In the genomic region with DNA sequence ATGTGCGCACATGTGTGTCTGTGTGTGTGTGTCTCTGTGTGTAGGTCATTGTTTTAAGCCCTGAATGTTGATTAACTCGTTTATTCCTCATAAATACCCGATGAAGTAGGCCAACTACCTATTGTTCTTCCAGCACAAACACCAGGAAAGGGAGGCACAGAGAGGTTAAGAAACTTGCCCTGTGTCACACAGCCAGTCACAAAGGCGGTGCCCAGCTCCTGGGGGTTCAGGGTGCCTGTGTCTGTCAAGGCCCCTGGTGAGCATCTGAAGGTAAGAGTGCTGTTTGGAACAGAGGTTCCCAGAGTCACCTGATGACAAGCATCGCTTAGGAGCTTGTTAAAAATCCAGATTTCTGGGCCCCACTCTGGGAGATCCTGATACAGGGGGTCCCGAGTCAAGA, we compare ENCODE assay signal across 24 cellular contexts.
"Had no signal": no experiment of that assay in that cellular context is flagged by ENCODE, and none has a peak within 500 bp of the region (broad histone marks: within the 10 kb centered on the region; RNA-seq: fewer than 3 reads in every experiment).

No MANE protein-coding gene starts in this region.

- FAIRE-seq: colon had no signal

- H3K9me3 ChIP-seq: left lung, psoas muscle, spleen, stomach, thoracic aorta, transverse colon had no signal

- DNase-seq: cerebellar nuclear complex; effector memory CD8-positive, alpha-beta T cell; foreskin keratinocyte; head of caudate nucleus; hippocampal formation; mesenchymal stem cell; naive thymus-derived CD8-positive, alpha-beta T cell; occipital lobe; psoas muscle; retina; stimulated activated CD4-positive, alpha-beta T cell treated with anti-CD3 and anti-CD28 coated beads, Interleukin-2, amount 100 ng/mL, for 24 hours; stimulated activated CD4-positive, alpha-beta T cell treated with anti-CD3 and anti-CD28 coated beads, Interleukin-4, amount 100 ng/mL, for 4 hours; stimulated activated naive CD4-positive, alpha-beta T cell; substantia nigra had no signal

- H3K4me1 ChIP-seq: parathyroid adenoma had no signal

- H2AFZ ChIP-seq: parathyroid adenoma had no signal

- H3K4me3 ChIP-seq: left lung, lung, psoas muscle, spleen, stomach, thoracic aorta, transverse colon had no signal

- H3K9ac ChIP-seq: parathyroid adenoma had no signal

- H3K27ac Mint-ChIP-seq: dendritic cell treated with granulocyte-macrophage colony-stimulating factor and Interleukin-4, amounts not matched to agents 40 ng/mL and 50 ng/mL, for 4 days; effector memory CD8-positive, alpha-beta T cell had no signal

- H3K79me2 ChIP-seq: parathyroid adenoma had no signal

- H3K4me3 Mint-ChIP-seq: dendritic cell treated with granulocyte-macrophage colony-stimulating factor and Interleukin-4, amounts not matched to agents 40 ng/mL and 50 ng/mL, for 4 days; effector memory CD8-positive, alpha-beta T cell; naive thymus-derived CD8-positive, alpha-beta T cell; neural crest cell had no signal

- H3K9me3 Mint-ChIP-seq: dendritic cell treated with granulocyte-macrophage colony-stimulating factor and Interleukin-4, amounts not matched to agents 40 ng/mL and 50 ng/mL, for 4 days; effector memory CD8-positive, alpha-beta T cell; naive thymus-derived CD8-positive, alpha-beta T cell; neural crest cell had no signal

- H3K36me3 ChIP-seq: left lung, spleen, stomach, thoracic aorta, transverse colon had no signal

- H3K27me3 ChIP-seq: foreskin keratinocyte, left lung, spleen, stomach, transverse colon had no signal

- ATAC-seq: effector memory CD8-positive, alpha-beta T cell; foreskin keratinocyte; naive thymus-derived CD8-positive, alpha-beta T cell had no signal

- H3K27ac ChIP-seq: left lung, parathyroid adenoma, psoas muscle, spleen, thoracic aorta had no signal
